Comparison of ENCODE assay signal across 20 cellular contexts in genomic region chr1:11675362-11675761, GRCh38. TPM values are rescaled to one million over a fixed set of nuclear protein-coding genes. Genes with fewer than 3 reads are reported as not detected.
DNase-seq lines count a peak whose midpoint lies in the region; ATAC-seq and TF ChIP-seq lines count a peak whose summit lies in the region.
"Had no signal": no experiment of that assay in that cellular context is flagged by ENCODE, and none has a peak within 500 bp of the region (broad histone marks: within the 10 kb centered on the region; RNA-seq: fewer than 3 reads in every experiment).

No MANE protein-coding gene starts in this region.

- no CpG with 5 or more reads among the region's 10 CpGs for WGBS in gastroesophageal sphincter (ENCODE audit: low coverage in 1 of 2), 2 donors

- DNase-seq in H7, result peak; percentile 47
- DNase-seq in NT2/D1 (ENCODE audit: low read depth, low spot score), result no peak
- DNase-seq in T-helper 1 cell, result no peak
- DNase-seq in effector CD8-positive, alpha-beta T cell (lab: John Stamatoyannopoulos, UW), result no peak
- DNase-seq: ACHN; BE2C; C1 segment of cervical spinal cord; CD4-positive, CD25-positive, alpha-beta regulatory T cell; CD8-positive, alpha-beta memory T cell; COR-L47; DMS 273 treated with DMSO at 0.1 percent for 48 hours; DMS53; DND-41; EL; GM23248; KG1 had no signal

- no peaks in the 10 kb centered on the region for H3K9me3 ChIP-seq in NT2/D1 (ENCODE audit: insufficient read depth, low read length)
- H3K9me3 ChIP-seq in gastroesophageal sphincter, result no peaks in the 10 kb centered on the region
- H3K9me3 ChIP-seq: BE2C had no signal

- H3K4me3 ChIP-seq in H7 (ENCODE audit: insufficient read depth, low read depth, low read length) (no peak overlapping the region), NT2/D1 (ENCODE audit: insufficient read length, low read depth) (no peak overlapping the region), gastroesophageal sphincter (no peak overlapping the region)
- H3K4me3 ChIP-seq: GM23248 had no signal

- H3K36me3 ChIP-seq in H7 (replicated peaks; ENCODE audit: control insufficient read depth, insufficient read depth, low read length), result peaks cover 61% of the 10 kb centered on the region
- H3K36me3 ChIP-seq in NT2/D1 (ENCODE audit: insufficient read depth, insufficient read length, low read length), result peaks cover 70% of the 10 kb centered on the region
- peaks cover 0 to 76% of the 10 kb centered on the region in 2 donors for H3K36me3 ChIP-seq in gastroesophageal sphincter
- H3K36me3 ChIP-seq: BE2C had no signal

- H3K27me3 ChIP-seq in H7 (ENCODE audit: control insufficient read depth, insufficient read depth, low read length) (no peaks in the 10 kb centered on the region), NT2/D1 (ENCODE audit: insufficient read depth, insufficient read length) (no peaks in the 10 kb centered on the region), gastroesophageal sphincter (no peaks in the 10 kb centered on the region)
- H3K27me3 ChIP-seq: BE2C had no signal

- ATAC-seq in gastroesophageal sphincter (peak; percentile 2), HG03432 (IDR thresholded peaks at IDR 0.05; ENCODE audit: unreplicated experiment) (no peak)
- ATAC-seq: HepG2 had no signal

- H3K9ac ChIP-seq in NT2/D1 (ENCODE audit: insufficient read length, low read depth), result peak overlapping the region; percentile 10
- H3K9ac ChIP-seq: GM23248 had no signal

- no peak for TF ChIP-seq POLR2A in gastroesophageal sphincter (IDR thresholded peaks at IDR 0.05)

- H3K4me1 ChIP-seq in NT2/D1 (ENCODE audit: insufficient read depth, insufficient read length), result peaks cover 10% of the 10 kb centered on the region
- peaks cover 0 to 13% (median 3%) of the 10 kb centered on the region in 3 donors for H3K4me1 ChIP-seq in gastroesophageal sphincter
- H3K4me1 ChIP-seq: BE2C had no signal

- no peak for TF ChIP-seq EP300 in gastroesophageal sphincter (IDR thresholded peaks at IDR 0.05)

- H3K27ac ChIP-seq in gastroesophageal sphincter, result no peak overlapping the region
- H3K27ac ChIP-seq: GM23248 had no signal

- TF ChIP-seq CTCF in gastroesophageal sphincter (IDR thresholded peaks at IDR 0.05), result no peak

RNA-seq across cellular contexts. Expression of gene MAD2L2, which starts 5.6 kb away (rescaled TPM):
- 786 and 983 TPM in 2 replicates for total RNA-seq in H7 (2014; rRNA removed; shearing (Covaris generic))
- 10 to 100 TPM; 19.4 to 43.7 (median 24.3) TPM for total RNA-seq in gastroesophageal sphincter

RNA-seq across cellular contexts. Expression of gene FBXO6, which starts 11.4 kb away (rescaled TPM):
- 1.7 and 3.4 TPM in 2 replicates for total RNA-seq in H7 (2014; rRNA removed; shearing (Covaris generic))
- 10 to 100 TPM; 17.0 to 20.7 (median 18.8) TPM for total RNA-seq in gastroesophageal sphincter
- total RNA-seq: G401 had no signal

RNA-seq across cellular contexts. Expression of gene DRAXIN, which starts 16.1 kb away (rescaled TPM):
- total RNA-seq in H7 (2014; rRNA removed; shearing (Covaris generic)), result 52.4 and 60.1 TPM in 2 replicates
- under 1 TPM in 3 of 4 donors, not detected in 1; 0.08 to 0.16 (median 0.12) TPM for total RNA-seq in gastroesophageal sphincter
- total RNA-seq: CD4-positive, CD25-positive, alpha-beta regulatory T cell had no signal

RNA-seq across cellular contexts. Expression of gene FBXO44, which starts 20.7 kb away (rescaled TPM):
- 24.5 and 32.4 TPM in 2 replicates for total RNA-seq in H7 (2014; rRNA removed; shearing (Covaris generic))
- 10 to 100 TPM; 10.5 to 22.9 (median 17.2) TPM for total RNA-seq in gastroesophageal sphincter

RNA-seq across cellular contexts. Expression of gene FBXO2, which starts 21.1 kb away (rescaled TPM):
- total RNA-seq in H7 (2014; rRNA removed; shearing (Covaris generic)), result 46.0 and 46.7 TPM in 2 replicates
- total RNA-seq in gastroesophageal sphincter, result 10 to 100 TPM in 1 of 4 donors, 1 to 10 TPM in 3; 4.7 to 12.5 (median 6.8) TPM

Comparison
In these comparisons a context has a peak if more than half of its experiments do, and no peak if none do; other contexts are left out.
1. RNA of gene MAD2L2, which starts 5.6 kb away (total RNA-seq): 786 to 983 TPM in H7; 19.4 to 43.7 TPM in gastroesophageal sphincter; every median in the first group is over 10 times any median in the second.
2. RNA of gene DRAXIN, which starts 16.1 kb away (total RNA-seq): 52.4 to 60.1 TPM in H7; 0.08 to 0.16 TPM in gastroesophageal sphincter; every median in the first group is over 10 times any median in the second.